In the genomic region with DNA sequence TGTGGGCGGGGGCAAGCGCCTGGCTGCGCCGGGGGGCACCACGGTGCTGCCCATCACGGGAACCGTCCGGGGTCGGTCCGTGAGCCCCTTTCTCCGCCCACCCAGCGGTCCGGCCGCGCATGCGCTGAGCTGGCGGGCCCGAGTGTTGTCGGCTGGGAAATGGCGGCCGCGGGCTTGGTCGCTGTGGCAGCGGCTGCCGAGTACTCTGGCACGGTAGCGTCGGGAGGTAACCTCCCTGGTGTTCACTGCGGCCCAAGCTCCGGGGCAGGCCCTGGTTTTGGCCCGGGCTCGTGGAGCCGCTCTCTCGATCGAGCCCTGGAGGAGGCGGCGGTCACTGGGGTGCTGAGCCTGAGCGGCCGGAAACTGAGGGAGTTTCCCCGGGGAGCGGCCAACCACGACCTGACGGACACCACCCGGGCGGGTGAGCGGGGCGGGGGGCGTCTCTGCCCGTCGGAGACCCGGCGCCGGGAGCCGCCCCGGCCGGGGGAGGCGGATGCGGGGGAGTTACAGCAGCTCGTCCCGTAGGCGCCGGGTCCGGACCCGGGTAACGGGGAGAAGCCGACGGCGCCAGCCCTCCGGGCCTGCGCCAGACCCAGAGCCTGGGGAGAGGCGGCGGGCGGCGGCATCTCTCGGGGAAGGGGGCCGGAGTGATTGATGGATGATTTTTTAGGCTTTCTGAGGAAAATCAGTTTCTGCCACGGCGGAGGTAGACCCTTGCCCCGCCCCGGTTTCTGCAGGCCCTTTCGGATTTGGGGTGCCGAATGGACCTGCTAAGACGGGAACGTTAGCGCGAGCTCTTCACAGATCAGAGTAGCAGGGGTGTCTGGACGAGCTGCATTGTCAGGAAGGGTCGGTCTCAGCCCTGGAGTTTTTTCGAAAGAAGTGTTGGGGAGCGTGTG, we compare ENCODE assay signal across 1 cellular context.
A peak's percentile ranks its signal among the peaks of the same experiment; 100 is the strongest.
TF ChIP-seq lines count a peak whose summit lies in the region.

LRCH3 (plus strand) TSS at position 135 of the 899 bp plus-strand sequence; CDS start at position 160, 25 bp downstream.

TF ChIP-seq in K562, 482 proteins besides CTCF, POLR2A, EP300 and RAD21 (continued from another document):
- TF ChIP-seq MECOM (CRISPR knock-in tag; IDR thresholded peaks at IDR 0.05) (no peak), MAZ (CRISPR knock-in tag; conservative IDR thresholded peaks at IDR 0.05 in 1 of 2, IDR thresholded peaks at IDR 0.05 in 1 of 2) (peak; percentile 81 to 89), XRCC5 (IDR thresholded peaks at IDR 0.05; ENCODE audit: low read depth, low read length) (0 out of 2 replicates have a peak, but pooled peaks have one; percentile 28), EGR1 (conservative IDR thresholded peaks at IDR 0.05) (peak; percentile 76)
